ENCODE assay signal across 23 cellular contexts in the genomic region with DNA sequence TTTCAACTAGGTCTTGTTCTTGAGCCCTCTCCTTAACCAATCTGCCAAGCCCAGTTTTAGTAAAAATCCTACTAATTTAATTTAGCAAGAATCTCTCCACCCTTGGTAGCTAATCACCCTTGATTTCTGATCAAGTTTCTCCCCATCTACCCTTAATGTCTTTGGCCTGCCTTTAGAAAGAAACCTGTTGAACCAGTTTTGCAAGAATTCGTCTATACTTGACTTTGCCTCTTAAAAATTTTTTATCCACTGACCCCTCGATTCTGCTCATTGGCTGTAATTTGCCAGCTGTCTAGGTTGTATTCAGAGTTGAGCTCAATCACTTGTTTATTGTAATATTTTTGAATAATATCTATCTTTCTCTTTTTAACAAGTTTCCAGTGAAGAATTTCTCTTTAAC.
DNase-seq lines count a peak whose midpoint lies in the region; ATAC-seq and TF ChIP-seq lines count a peak whose summit lies in the region.
"Had no signal": no experiment of that assay in that cellular context is flagged by ENCODE, and none has a peak within 500 bp of the region (broad histone marks: within the 10 kb centered on the region; RNA-seq: fewer than 3 reads in every experiment).

No MANE protein-coding gene starts in this region.

- H3K9ac ChIP-seq in PC-3 (ENCODE audit: low read length): no peak overlapping the region

- no peak overlapping the region for H3K4me2 ChIP-seq in PC-3 (ENCODE audit: low read length)

- H3K9me2 ChIP-seq in PC-3 (replicated peaks; ENCODE audit: low read length): no peaks in the 10 kb centered on the region

- H3F3A ChIP-seq in PC-3 (ENCODE audit: low read length, unreplicated experiment): no peaks in the 10 kb centered on the region

- peak; percentile 63 for DNase-seq in DMS153 (lab: John Stamatoyannopoulos, UW)
- DNase-seq in LNCaP clone FGC (ENCODE audit: low read depth): peak; percentile 23
- peak; percentile 44 for DNase-seq in PC-3
- peak; percentile 15 for DNase-seq in iPS-NIHi11 (ENCODE audit: low spot score)
- DNase-seq in activated effector memory CD4-positive, alpha-beta T cell treated with anti-CD3 and anti-CD28 coated beads, Interleukin-2, amount 50 U/mL, for 16 hours: no peak
- DNase-seq in posterior cingulate gyrus: no peak
- no peak for DNase-seq in stimulated activated CD4-positive, alpha-beta T cell treated with anti-CD3 and anti-CD28 coated beads, Interleukin-12 subunit alpha, Interleukin-12 subunit beta, amount 100 ng/mL, for 4 hours
- DNase-seq in mucosa of descending colon: no peak
- DNase-seq: activated CD4-positive, CD25-positive, alpha-beta regulatory T cell; activated naive CD4-positive, alpha-beta T cell treated with anti-CD3 and anti-CD28 coated beads for 36 hours; activated T-cell treated with anti-CD3 and anti-CD28 coated beads, Interleukin-2, amount 50 U/mL, for 4 hours; caudate nucleus; dorsolateral prefrontal cortex; foreskin fibroblast; HFFc6; MM.1S; NCI-H1694; NCI-H446; retina; RPMI8226; stimulated activated CD8-positive, alpha-beta memory T cell treated with anti-CD3 and anti-CD28 coated beads, Interleukin-4, amount 100 ng/mL, for 48 hours had no signal

- H3K27ac ChIP-seq in PC-3 (ENCODE audit: low read length): no peak overlapping the region
- H3K27ac ChIP-seq: dorsolateral prefrontal cortex had no signal

- no TSS peak for BruUV-seq in PC-3 (replicated peaks; lab: Mats Ljungman, UMichigan)

- no peak for ATAC-seq in PC-3
- no peak for ATAC-seq in mucosa of descending colon
- ATAC-seq: activated T-cell treated with anti-CD3 and anti-CD28 coated beads, Interleukin-2, amount 50 U/mL, for 4 hours; left lobe of liver; SK-N-SH treated with all-trans-retinoic acid at 6 μM for 48 hours had no signal

- H3K4me1 ChIP-seq in PC-3 (ENCODE audit: insufficient read depth, low read length) (no peaks in the 10 kb centered on the region), mucosa of descending colon (ENCODE audit: low read depth) (no peaks in the 10 kb centered on the region)

- H3K79me2 ChIP-seq in PC-3 (ENCODE audit: low read length): no peaks in the 10 kb centered on the region

- POLR2A ChIA-PET in PC-3 (lab: Charles Lee; ENCODE audit: unreplicated experiment): no interaction called here

- H4K20me1 ChIP-seq in PC-3 (ENCODE audit: low read length): no peaks in the 10 kb centered on the region

- no peak for TF ChIP-seq CTCF in LNCaP clone FGC (IDR thresholded peaks at IDR 0.05; ENCODE audit: control insufficient read depth, extremely low read depth, insufficient read depth)
- no peak for TF ChIP-seq CTCF in PC-3 (conservative IDR thresholded peaks at IDR 0.05; ENCODE audit: low read depth, low read length)
- no peak for TF ChIP-seq CTCF in mucosa of descending colon (IDR thresholded peaks at IDR 0.05)

- H3K36me3 ChIP-seq in PC-3 (ENCODE audit: low read depth, low read length) (no peaks in the 10 kb centered on the region), mucosa of descending colon (ENCODE audit: low read depth) (no peaks in the 10 kb centered on the region)

- no peaks in the 10 kb centered on the region for H3K9me3 ChIP-seq in PC-3 (ENCODE audit: low read length)
- no peaks in the 10 kb centered on the region for H3K9me3 ChIP-seq in mucosa of descending colon

- peaks cover 21% of the 10 kb centered on the region; the same call in 1 of the 2 replicates for H3K27me3 ChIP-seq in PC-3 (ENCODE audit: low read length)
- H3K27me3 ChIP-seq: dorsolateral prefrontal cortex had no signal

- no peak overlapping the region for H2AFZ ChIP-seq in PC-3 (ENCODE audit: low read length)

- CTCF ChIA-PET in PC-3 (lab: Charles Lee): no interaction called here

- intact Hi-C loops in PC-3 (cut with micrococcal nuclease) (no loop called here), posterior cingulate gyrus (cut with DNase I) (no loop called here), mucosa of descending colon (cut with DNase I, micrococcal nuclease) (no loop called here)

- H3K4me3 ChIP-seq in LNCaP clone FGC (ENCODE audit: low read depth, low read length) (no peak overlapping the region), PC-3 (ENCODE audit: low read length) (no peak overlapping the region), mucosa of descending colon (no peak overlapping the region)
- H3K4me3 ChIP-seq: dorsolateral prefrontal cortex had no signal

Comparison
In these comparisons a context has a peak if more than half of its experiments do, and no peak if none do; other contexts are left out.
1. DNase-seq: peak in DMS153 (single experiment), LNCaP clone FGC (single experiment), PC-3 (single experiment) and iPS-NIHi11 (single experiment); none in activated effector memory CD4-positive, alpha-beta T cell treated with anti-CD3 and anti-CD28 coated beads, Interleukin-2, amount 50 U/mL, for 16 hours (single experiment), posterior cingulate gyrus (0 of 10), stimulated activated CD4-positive, alpha-beta T cell treated with anti-CD3 and anti-CD28 coated beads, Interleukin-12 subunit alpha, Interleukin-12 subunit beta, amount 100 ng/mL, for 4 hours (single experiment) and mucosa of descending colon (0 of 3).